ENCODE assay signal across 21 cellular contexts in the genomic region with DNA sequence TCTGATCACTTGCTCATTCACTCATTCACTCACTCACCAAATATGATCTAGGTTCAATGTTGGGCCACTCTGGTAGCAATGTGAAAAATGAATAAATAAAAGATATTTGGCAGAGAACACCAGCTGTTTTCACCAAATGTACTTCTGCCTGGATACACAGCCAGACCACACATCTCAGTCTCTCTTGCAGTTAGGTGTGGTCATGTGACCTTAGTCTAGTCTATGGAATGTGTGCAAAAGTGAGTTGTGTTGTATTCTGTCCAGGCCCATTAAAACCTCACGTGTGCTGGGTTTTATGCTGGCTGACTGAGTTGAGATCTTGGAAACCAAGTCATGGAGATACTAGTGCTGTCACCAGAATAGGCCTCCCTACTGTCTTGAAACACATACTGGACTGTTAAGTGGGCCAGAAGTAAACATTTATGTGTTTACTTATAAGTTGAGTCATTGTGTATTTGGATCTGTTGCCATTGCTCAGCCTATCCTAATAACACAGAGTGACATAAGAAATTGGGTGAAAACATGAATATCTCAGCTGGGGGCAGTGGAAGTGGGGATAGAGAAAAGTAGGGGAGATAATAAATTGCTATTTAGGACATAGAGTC.
"Had no signal": no experiment of that assay in that cellular context is flagged by ENCODE, and none has a peak within 500 bp of the region (broad histone marks: within the 10 kb centered on the region; RNA-seq: fewer than 3 reads in every experiment).

No MANE protein-coding gene starts in this region.

- H3K4me3 ChIP-seq: coronary artery, esophagus squamous epithelium, gastroesophageal sphincter, heart right ventricle, tibial artery, uterus had no signal

- H3K4me1 ChIP-seq: esophagus squamous epithelium, gastroesophageal sphincter, uterus had no signal

- ATAC-seq: activated CD8-positive, alpha-beta T cell treated with anti-CD3 and anti-CD28 coated beads, Interleukin-2, amount 10 ng/mL, durations not matched to agents 7 days and 5 days; activated naive CD4-positive, alpha-beta T cell treated with anti-CD3 and anti-CD28 coated beads, Interleukin-2, amount 50 U/mL, for 72 hours; activated T-cell treated with anti-CD3 and anti-CD28 coated beads, Interleukin-2, amount 50 U/mL, for 72 hours; gastroesophageal sphincter; heart right ventricle; left lobe of liver; natural killer cell; stimulated activated naive B cell treated with anti-CD40 and anti-IgM and Interleukin-4, amounts not matched to agents 10 μg/mL and 1 μg/mL and 100 μg/mL, for 72 hours had no signal

- H3K27ac ChIP-seq: coronary artery, esophagus squamous epithelium, gastroesophageal sphincter, heart right ventricle, neutrophil, tibial artery, uterus had no signal

- H3K27me3 ChIP-seq: esophagus squamous epithelium, gastroesophageal sphincter, heart right ventricle, neutrophil, tibial artery, uterus had no signal

- DNase-seq: activated CD4-positive, alpha-beta T cell treated with anti-CD3 and anti-CD28 coated beads, Interleukin-2, amount 10 ng/mL, durations not matched to agents 24 days and 14 days; activated CD4-positive, CD25-positive, alpha-beta regulatory T cell; activated CD8-positive, alpha-beta memory T cell treated with anti-CD3 and anti-CD28 coated beads, Interleukin-2, amount 50 U/mL, for 48 hours; activated CD8-positive, alpha-beta T cell treated with anti-CD3 and anti-CD28 coated beads, Interleukin-2, amount 10 ng/mL, durations not matched to agents 7 days and 5 days; activated gamma-delta T cell; activated T-cell treated with anti-CD3 and anti-CD28 coated beads, Interleukin-2, amount 50 U/mL, for 72 hours; esophagus squamous epithelium; heart right ventricle; natural killer cell; posterior cingulate gyrus; retina; stimulated activated CD4-positive, alpha-beta T cell treated with anti-CD3 and anti-CD28 coated beads, Interleukin-2, amount 100 ng/mL, for 48 hours; stimulated activated naive B cell treated with anti-CD40 and anti-IgM and Interleukin-4, amounts not matched to agents 10 μg/mL and 1 μg/mL and 100 μg/mL, for 72 hours; tibial artery; uterus had no signal

- H3K36me3 ChIP-seq: esophagus squamous epithelium, gastroesophageal sphincter, heart right ventricle, neutrophil, tibial artery, uterus had no signal

- FAIRE-seq: islet of Langerhans had no signal

- H3K9me3 ChIP-seq: esophagus squamous epithelium, gastroesophageal sphincter, neutrophil, tibial artery, uterus had no signal
